ENCODE assay signal across 9 cellular contexts in genomic region chr19:18274303-18274775, GRCh38. TPM values are rescaled to one million over a fixed set of nuclear protein-coding genes. Genes with fewer than 3 reads are reported as not detected.
DNase-seq lines count a peak whose midpoint lies in the region; ATAC-seq, FAIRE-seq and TF ChIP-seq lines count a peak whose summit lies in the region.
"Had no signal": no experiment of that assay in that cellular context is flagged by ENCODE, and none has a peak within 500 bp of the region (broad histone marks: within the 10 kb centered on the region; RNA-seq: fewer than 3 reads in every experiment).

Gene IQCN, minus strand, starts transcription at chr19:18274452. Its CDS starts 4,974 bp downstream, at chr19:18269478.

- POLR2A ChIA-PET in Caco-2 (lab: Charles Lee), result interaction anchor here (0.6 kb wide), 2 partner anchors 48 to 140 kb away, joined by 6 to 14 read pairs; partner anchors contain the start of gene LSM4

- ATAC-seq in RWPE2 (ENCODE audit: low read depth) (peak; percentile 13; the same call in 2 of the 3 replicates), HG03439 (IDR thresholded peaks at IDR 0.05; ENCODE audit: unreplicated experiment) (no peak), GM18517 (IDR thresholded peaks at IDR 0.05; ENCODE audit: unreplicated experiment) (no peak)

- H3K27me3 Mint-ChIP-seq in Caco-2 (ENCODE audit: insufficient read depth, unreplicated experiment), result peaks cover 1% of the 10 kb centered on the region

- TF ChIP-seq EP300 in ovary (IDR thresholded peaks at IDR 0.05), result no peak

- BruUV-seq in Caco-2 (replicated peaks; lab: Mats Ljungman, UMichigan), result no TSS peak

- 66 to 82% (median 78%) methylated on average over 8 of the region's 8 CpGs for WGBS in ovary, 3 donors

- H3K27ac Mint-ChIP-seq in Caco-2 (ENCODE audit: unreplicated experiment), result peak within 1 kb of the TSS; percentile 59

- H3K4me1 ChIP-seq in Caco-2, result peaks cover 30% of the 10 kb centered on the region
- peaks cover 14% of the 10 kb centered on the region for H3K4me1 ChIP-seq in RWPE2 (ENCODE audit: insufficient read depth, poor library complexity, severe bottlenecking)
- H3K4me1 ChIP-seq in ovary (ENCODE audit: insufficient read depth), result peaks cover 13% of the 10 kb centered on the region

- peak within 1 kb of the TSS; percentile 63 for H3K27ac ChIP-seq in RWPE2 (ENCODE audit: poor library complexity, severe bottlenecking)
- H3K27ac ChIP-seq in epithelial cell of prostate, result peak within 1 kb of the TSS; percentile 74
- H3K27ac ChIP-seq in ovary, result peak within 1 kb of the TSS; percentile 13 to 66

- H3K4me1 Mint-ChIP-seq in Caco-2 (ENCODE audit: low read depth, unreplicated experiment), result peaks cover 7% of the 10 kb centered on the region

- FAIRE-seq in GM12892 (lab: Jason Lieb, UNC), result no peak

- peaks cover 81% of the 10 kb centered on the region for H3K36me3 Mint-ChIP-seq in Caco-2 (ENCODE audit: insufficient read depth, unreplicated experiment)

- CTCF ChIA-PET in Caco-2 (lab: Charles Lee), result interaction anchor here (0.6 kb wide), 1 partner anchor 64 kb away, joined by 4 read pairs; no protein-coding TSS in a partner anchor

- H3K4me3 ChIP-seq in Caco-2 (ENCODE audit: low read depth, low read length), result no peak within 1 kb of the TSS
- H3K4me3 ChIP-seq in RWPE2 (ENCODE audit: severe bottlenecking), result no peak within 1 kb of the TSS
- H3K4me3 ChIP-seq in ovary, result peak within 1 kb of the TSS; percentile 14

- no peak for TF ChIP-seq POLR2A in ovary (IDR thresholded peaks at IDR 0.05)
- no peak for TF ChIP-seq POLR2A in GM12892 (IDR thresholded peaks at IDR 0.05; ENCODE audit: low read depth, low read length)

- H3K4me3 Mint-ChIP-seq in Caco-2 (ENCODE audit: unreplicated experiment), result peak within 1 kb of the TSS; percentile 24
- H3K4me3 Mint-ChIP-seq: activated T-cell treated with anti-CD3 and anti-CD28 coated beads, Interleukin-2, amount 50 U/mL, for 4 hours had no signal

- DNase-seq in Caco-2 (peak; percentile 47 to 51), RWPE2 (ENCODE audit: low spot score) (no peak), epithelial cell of prostate (ENCODE audit: low read depth, low spot score) (no peak), ovary (peak; percentile 49 to 76 (median 71)), GM12892 (ENCODE audit: insufficient read length) (no peak), activated gamma-delta T cell (lab: John Stamatoyannopoulos, UW) (no peak)
- DNase-seq: activated T-cell treated with anti-CD3 and anti-CD28 coated beads, Interleukin-2, amount 50 U/mL, for 4 hours had no signal

- H3K9me3 ChIP-seq in Caco-2 (no peaks in the 10 kb centered on the region), RWPE2 (ENCODE audit: severe bottlenecking) (no peaks in the 10 kb centered on the region), ovary (no peaks in the 10 kb centered on the region)

- no peak for TF ChIP-seq CTCF in Caco-2 (IDR thresholded peaks at IDR 0.05; ENCODE audit: insufficient read depth in 1 of 2, low read depth in 1 of 2, low read length in 1 of 2, severe bottlenecking in 1 of 2, unreplicated experiment in 1 of 2)
- TF ChIP-seq CTCF in RWPE2 (IDR thresholded peaks at IDR 0.05; ENCODE audit: poor library complexity, severe bottlenecking), result no peak
- TF ChIP-seq CTCF in ovary (IDR thresholded peaks at IDR 0.05), result no peak

- no peaks in the 10 kb centered on the region for H3K9me3 Mint-ChIP-seq in Caco-2 (ENCODE audit: unreplicated experiment)
- H3K9me3 Mint-ChIP-seq: activated T-cell treated with anti-CD3 and anti-CD28 coated beads, Interleukin-2, amount 50 U/mL, for 4 hours had no signal

- intact Hi-C loops in Caco-2 (cut with micrococcal nuclease; ENCODE audit: unreplicated experiment), result no loop called here
- intact Hi-C loops in ovary (cut with DNase I), result loop anchor here in 2 of 4 donors (10.0 kb wide), 1 partner anchor 140 kb away; the partner anchor contains the start of gene SSBP4 (in 2 of the 2)

- H3K27me3 ChIP-seq in Caco-2 (replicated peaks; ENCODE audit: control insufficient read depth, insufficient read depth, low read length) (no peaks in the 10 kb centered on the region), RWPE2 (ENCODE audit: insufficient read depth, poor library complexity, severe bottlenecking) (no peaks in the 10 kb centered on the region), ovary (no peaks in the 10 kb centered on the region)

- H3K36me3 ChIP-seq in Caco-2 (ENCODE audit: control insufficient read depth, insufficient read depth, low read length) (peaks cover 3% of the 10 kb centered on the region; the same call in 1 of the 2 replicates), RWPE2 (ENCODE audit: low read depth) (peaks cover 10% of the 10 kb centered on the region), ovary (no peaks in the 10 kb centered on the region)

RNA-seq across cellular contexts. Expression of gene IQCN, which starts in this region (rescaled TPM):
- total RNA-seq in Caco-2 (2022), result 1.5 and 2.1 TPM in 2 replicates
- total RNA-seq in ovary, result 10 to 100 TPM in 5 of 7 donors, 1 to 10 TPM in 2; 6.0 to 18.4 (median 11.7) TPM
- 1 to 10 TPM; 2.5 to 9.3 TPM for polyA plus RNA-seq in ovary
- polyA plus RNA-seq in GM12892 (2012; ENCODE audit: missing spikeins), result 0.68 TPM

Comparison
In these comparisons a context has a peak if more than half of its experiments do, and no peak if none do; other contexts are left out.
1. DNase-seq: peak in Caco-2 (2 of 2) and ovary (5 of 5); none in RWPE2 (single experiment), epithelial cell of prostate (single experiment), GM12892 (single experiment) and activated gamma-delta T cell (single experiment).
2. Peak in every context shown above with its lines, with median percentiles within 50 percentile points of each other: H3K27ac ChIP-seq.